In genomic region chr6:56786256-56786655, GRCh38 we compare ENCODE assay signal across 1 cellular context.
TF ChIP-seq lines count a peak whose summit lies in the region.

No MANE protein-coding gene starts in this region.

TF ChIP-seq in GM23338, 12 proteins besides CTCF, POLR2A, EP300 and RAD21 (continued from another document):
- TF ChIP-seq ZNF462 (CRISPR knock-in tag; IDR thresholded peaks at IDR 0.05) (no peak), ZNF331 (CRISPR knock-in tag; IDR thresholded peaks at IDR 0.05; ENCODE audit: low read depth) (no peak), JUNB (IDR thresholded peaks at IDR 0.05; ENCODE audit: unreplicated experiment) (no peak), REST (IDR thresholded peaks at IDR 0.05; ENCODE audit: unreplicated experiment) (no peak)
TF ChIP-seq in GM23338: peak in this region for 0.
